19 cellular contexts compared by ENCODE assay signal in genomic region chr9:75010570-75010969, GRCh38. TPM values are rescaled to one million over a fixed set of nuclear protein-coding genes. Genes with fewer than 3 reads are reported as not detected.
DNase-seq lines count a peak whose midpoint lies in the region; ATAC-seq and TF ChIP-seq lines count a peak whose summit lies in the region.
"Had no signal": no experiment of that assay in that cellular context is flagged by ENCODE, and none has a peak within 500 bp of the region (broad histone marks: within the 10 kb centered on the region; RNA-seq: fewer than 3 reads in every experiment).

No MANE protein-coding gene starts in this region.

- no peaks in the 10 kb centered on the region for H3K9me3 Mint-ChIP-seq in natural killer cell
- H3K9me3 Mint-ChIP-seq in natural killer cell treated with Interleukin-12 subunit alpha and Interleukin-12 subunit beta and Interleukin-15 and Interleukin-18, amount 100 ng/mL, for 72 hours = no peaks in the 10 kb centered on the region
- H3K9me3 Mint-ChIP-seq in activated T-helper 17 cell treated with anti-CD3 and anti-CD28 coated beads, Interleukin-2, amount 50 U/mL, for 72 hours = no peaks in the 10 kb centered on the region

- ATAC-seq in activated CD4-positive, CD25-positive, alpha-beta regulatory T cell treated with anti-CD3 and anti-CD28 coated beads, Interleukin-2, amount 50 U/mL, for 24 hours = peak; percentile 33 to 41
- ATAC-seq in natural killer cell (peak in 2 of 3 donors; percentile 32 to 70), HG02870 (IDR thresholded peaks at IDR 0.05; ENCODE audit: unreplicated experiment) (no peak), HG02885 (IDR thresholded peaks at IDR 0.05; ENCODE audit: poor library complexity, unreplicated experiment) (no peak)
- no peak for ATAC-seq in natural killer cell treated with Interleukin-12 subunit alpha and Interleukin-12 subunit beta and Interleukin-15 and Interleukin-18, amount 100 ng/mL, for 72 hours
- ATAC-seq in activated T-helper 17 cell treated with anti-CD3 and anti-CD28 coated beads, Interleukin-2, amount 50 U/mL, for 72 hours (replicated peaks) = no peak
- ATAC-seq: Panc1 had no signal

- no peak overlapping the region for H2AFZ ChIP-seq in Karpas-422 (ENCODE audit: low read length)
- H2AFZ ChIP-seq: GM23248 had no signal

- H3K9me3 ChIP-seq in Karpas-422 (ENCODE audit: low read length) = no peaks in the 10 kb centered on the region
- H3K9me3 ChIP-seq: SJCRH30 had no signal

- H3K36me3 Mint-ChIP-seq in natural killer cell = no peaks in the 10 kb centered on the region
- no peaks in the 10 kb centered on the region for H3K36me3 Mint-ChIP-seq in natural killer cell treated with Interleukin-12 subunit alpha and Interleukin-12 subunit beta and Interleukin-15 and Interleukin-18, amount 100 ng/mL, for 72 hours
- peaks cover 50% of the 10 kb centered on the region for H3K36me3 Mint-ChIP-seq in activated T-helper 17 cell treated with anti-CD3 and anti-CD28 coated beads, Interleukin-2, amount 50 U/mL, for 72 hours (ENCODE audit: low read depth)

- H3K4me1 Mint-ChIP-seq in natural killer cell = peaks cover 11 to 28% of the 10 kb centered on the region in 2 donors
- H3K4me1 Mint-ChIP-seq in natural killer cell treated with Interleukin-12 subunit alpha and Interleukin-12 subunit beta and Interleukin-15 and Interleukin-18, amount 100 ng/mL, for 72 hours (ENCODE audit: low read depth in 2 of 2) = peaks cover 18 to 19% of the 10 kb centered on the region in 2 donors
- H3K4me1 Mint-ChIP-seq in activated T-helper 17 cell treated with anti-CD3 and anti-CD28 coated beads, Interleukin-2, amount 50 U/mL, for 72 hours = peaks cover 19% of the 10 kb centered on the region
- H3K4me1 Mint-ChIP-seq: B cell had no signal

- no peaks in the 10 kb centered on the region for H3K4me1 ChIP-seq in Karpas-422 (ENCODE audit: low read length)
- H3K4me1 ChIP-seq: SJCRH30 had no signal

- TF ChIP-seq CTCF in natural killer cell (IDR thresholded peaks at IDR 0.05) = no peak

- H3K27ac Mint-ChIP-seq in natural killer cell = peak overlapping the region; percentile 10 to 29
- peak overlapping the region in 1 of 2 donors; percentile 19 for H3K27ac Mint-ChIP-seq in natural killer cell treated with Interleukin-12 subunit alpha and Interleukin-12 subunit beta and Interleukin-15 and Interleukin-18, amount 100 ng/mL, for 72 hours
- peak overlapping the region; percentile 34 for H3K27ac Mint-ChIP-seq in activated T-helper 17 cell treated with anti-CD3 and anti-CD28 coated beads, Interleukin-2, amount 50 U/mL, for 72 hours
- H3K27ac Mint-ChIP-seq: B cell had no signal

- H3K27ac ChIP-seq in Karpas-422 (ENCODE audit: low read length) = no peak overlapping the region
- H3K27ac ChIP-seq: GM23248, SJCRH30 had no signal

- no peak for DNase-seq in activated CD4-positive, CD25-positive, alpha-beta regulatory T cell treated with anti-CD3 and anti-CD28 coated beads, Interleukin-2, amount 50 U/mL, for 72 hours
- DNase-seq in natural killer cell = no peak
- no peak for DNase-seq in natural killer cell treated with Interleukin-12 subunit alpha and Interleukin-12 subunit beta and Interleukin-15 and Interleukin-18, amount 100 ng/mL, for 72 hours (ENCODE audit: low spot score)
- no peak for DNase-seq in Karpas-422
- DNase-seq: 8988T, GM23248, HCEC 1CT, KG1, NCI-H1436, NCI-H1930, NCI-H2171, NCI-H446 treated with DMSO at 0.1 percent for 48 hours, SJCRH30 had no signal

- H3K9ac ChIP-seq in Karpas-422 (ENCODE audit: low read length) = no peak overlapping the region
- H3K9ac ChIP-seq: GM23248 had no signal

- no peak overlapping the region for H3K4me2 ChIP-seq in Karpas-422 (ENCODE audit: low read depth, low read length, poor library complexity, severe bottlenecking)

- H3K9me2 ChIP-seq in Karpas-422 (replicated peaks; ENCODE audit: insufficient read depth, low read length) = no peaks in the 10 kb centered on the region

- H3K27me3 Mint-ChIP-seq in natural killer cell (ENCODE audit: low read depth in 2 of 2) = no peaks in the 10 kb centered on the region
- no peaks in the 10 kb centered on the region for H3K27me3 Mint-ChIP-seq in natural killer cell treated with Interleukin-12 subunit alpha and Interleukin-12 subunit beta and Interleukin-15 and Interleukin-18, amount 100 ng/mL, for 72 hours
- H3K27me3 Mint-ChIP-seq in activated T-helper 17 cell treated with anti-CD3 and anti-CD28 coated beads, Interleukin-2, amount 50 U/mL, for 72 hours = no peaks in the 10 kb centered on the region
- H3K27me3 Mint-ChIP-seq: B cell had no signal

- H3K36me3 ChIP-seq in Karpas-422 (ENCODE audit: insufficient read depth, low read length) = peaks cover 65% of the 10 kb centered on the region

- peaks cover 67% of the 10 kb centered on the region for H3K79me2 ChIP-seq in Karpas-422 (ENCODE audit: low read length)

- peak overlapping the region; percentile 10 for H3K4me3 Mint-ChIP-seq in natural killer cell
- no peak overlapping the region for H3K4me3 Mint-ChIP-seq in natural killer cell treated with Interleukin-12 subunit alpha and Interleukin-12 subunit beta and Interleukin-15 and Interleukin-18, amount 100 ng/mL, for 72 hours
- no peak overlapping the region for H3K4me3 Mint-ChIP-seq in activated T-helper 17 cell treated with anti-CD3 and anti-CD28 coated beads, Interleukin-2, amount 50 U/mL, for 72 hours
- H3K4me3 Mint-ChIP-seq: B cell had no signal

- no peak overlapping the region for H3K4me3 ChIP-seq in Karpas-422 (ENCODE audit: low read length)
- H3K4me3 ChIP-seq: GM23248, SJCRH30 had no signal

- intact Hi-C loops in natural killer cell (cut with micrococcal nuclease) = no loop called here

- H4K20me1 ChIP-seq in Karpas-422 (ENCODE audit: insufficient read depth, low read depth, low read length) = no peaks in the 10 kb centered on the region

- no peaks in the 10 kb centered on the region for H3K27me3 ChIP-seq in Karpas-422 (ENCODE audit: low read length)
- H3K27me3 ChIP-seq: SJCRH30 had no signal

RNA-seq across cellular contexts. Expression of gene CARNMT1, which starts 17.5 kb away (rescaled TPM):
- 10 to 100 TPM; 21.2 to 27.8 (median 25.9) TPM for total RNA-seq in natural killer cell
- total RNA-seq in natural killer cell treated with Interleukin-12 subunit alpha and Interleukin-12 subunit beta and Interleukin-15 and Interleukin-18, amount 100 ng/mL, for 72 hours = 10 to 100 TPM; 28.7 to 30.5 TPM
- total RNA-seq in activated T-helper 17 cell treated with anti-CD3 and anti-CD28 coated beads, Interleukin-2, amount 50 U/mL, for 72 hours = 10 to 100 TPM; 26.8 to 39.1 TPM
- total RNA-seq in Karpas-422 (2014; rRNA removed; shearing (Covaris generic); ENCODE audit: low replicate concordance) = 34.5 and 42.0 TPM in 2 replicates

RNA-seq across cellular contexts. Expression of gene C9orf40, which starts 57.9 kb away (rescaled TPM):
- total RNA-seq in natural killer cell = 1 to 10 TPM; 1.8 to 3.9 (median 3.6) TPM
- total RNA-seq in natural killer cell treated with Interleukin-12 subunit alpha and Interleukin-12 subunit beta and Interleukin-15 and Interleukin-18, amount 100 ng/mL, for 72 hours = 10 to 100 TPM; 11.6 to 15.1 TPM
- 10 to 100 TPM; 10.4 to 21.3 TPM for total RNA-seq in activated T-helper 17 cell treated with anti-CD3 and anti-CD28 coated beads, Interleukin-2, amount 50 U/mL, for 72 hours
- 8.0 and 13.8 TPM in 2 replicates for total RNA-seq in Karpas-422 (2014; rRNA removed; shearing (Covaris generic); ENCODE audit: low replicate concordance)

Comparison
In these comparisons a context has a peak if more than half of its experiments do, and no peak if none do; other contexts are left out.
1. ATAC-seq: peak in activated CD4-positive, CD25-positive, alpha-beta regulatory T cell treated with anti-CD3 and anti-CD28 coated beads, Interleukin-2, amount 50 U/mL, for 24 hours (2 of 2) and natural killer cell (2 of 3); none in natural killer cell treated with Interleukin-12 subunit alpha and Interleukin-12 subunit beta and Interleukin-15 and Interleukin-18, amount 100 ng/mL, for 72 hours (0 of 2), activated T-helper 17 cell treated with anti-CD3 and anti-CD28 coated beads, Interleukin-2, amount 50 U/mL, for 72 hours (single experiment), HG02870 (single experiment) and HG02885 (single experiment).